Comparison of ENCODE assay signal across 15 cellular contexts in genomic region chr2:43009448-43009847, GRCh38.
"Had no signal": no experiment of that assay in that cellular context is flagged by ENCODE, and none has a peak within 500 bp of the region (broad histone marks: within the 10 kb centered on the region; RNA-seq: fewer than 3 reads in every experiment).

No MANE protein-coding gene starts in this region.

- H3K36me3 ChIP-seq: colonic mucosa, gastrocnemius medialis, tibial nerve, vagina had no signal

- H3K27me3 ChIP-seq: colonic mucosa, gastrocnemius medialis, tibial nerve, vagina had no signal

- H3K27ac ChIP-seq: colonic mucosa, gastrocnemius medialis, tibial nerve, vagina had no signal

- H3K4me3 ChIP-seq: colonic mucosa, gastrocnemius medialis, lung, tibial nerve, vagina had no signal

- ATAC-seq: gastrocnemius medialis; left lobe of liver; stimulated activated naive CD8-positive, alpha-beta T cell treated with anti-CD3 and anti-CD28 coated beads, Interleukin-15, Interleukin-2, amounts not matched to agents 100 U/mL and 50 U/mL, for 24 hours; T-cell had no signal

- DNase-seq: activated CD4-positive, alpha-beta T cell treated with anti-CD3 and anti-CD28 coated beads, Interleukin-2, amount 50 U/mL, for 1 hour; amygdala; colonic mucosa; erythroblast; gastrocnemius medialis; kidney; midbrain; stimulated activated CD4-positive, alpha-beta T cell treated with anti-CD3 and anti-CD28 coated beads, Interleukin-2, amount 100 ng/mL, for 24 hours; stimulated activated naive CD8-positive, alpha-beta T cell treated with anti-CD3 and anti-CD28 coated beads, Interleukin-15, Interleukin-2, amounts not matched to agents 100 U/mL and 50 U/mL, for 24 hours; substantia nigra had no signal

- H3K9me3 ChIP-seq: colonic mucosa, gastrocnemius medialis, tibial nerve, vagina had no signal

- H3K4me1 ChIP-seq: gastrocnemius medialis had no signal
